ENCODE assay signal across 12 cellular contexts in genomic region chr14:58829594-58829993, GRCh38.
A peak's percentile ranks its signal among the peaks of the same experiment; 100 is the strongest.
DNase-seq lines count a peak whose midpoint lies in the region; ATAC-seq and TF ChIP-seq lines count a peak whose summit lies in the region.
"Had no signal": no experiment of that assay in that cellular context is flagged by ENCODE, and none has a peak within 500 bp of the region (broad histone marks: within the 10 kb centered on the region; RNA-seq: fewer than 3 reads in every experiment).

No MANE protein-coding gene starts in this region.

- no peak for TF ChIP-seq CTCF in RWPE1 (conservative IDR thresholded peaks at IDR 0.05; ENCODE audit: low read depth)

- intact Hi-C loops in head of caudate nucleus (cut with DNase I) = no loop called here

- ATAC-seq in left lobe of liver (peak; percentile 37), GM18868 (IDR thresholded peaks at IDR 0.05; ENCODE audit: unreplicated experiment) (no peak), HG03432 (IDR thresholded peaks at IDR 0.05; ENCODE audit: unreplicated experiment) (no peak)
- ATAC-seq: stimulated activated effector memory CD8-positive, alpha-beta T cell treated with anti-CD3 and anti-CD28 coated beads, Interleukin-12 subunit alpha, Interleukin-12 subunit beta, amount 100 ng/mL, for 72 hours had no signal

- POLR2A ChIA-PET in RWPE1 (lab: Yijun Ruan, JAX; ENCODE audit: low non-redundant PET) = no interaction called here

- DNase-seq in DMS153 treated with DMSO at 0.1 percent for 48 hours (lab: John Stamatoyannopoulos, UW; ENCODE audit: unreplicated experiment) (peak; percentile 88), NCI-H1105 treated with DMSO at 0.1 percent for 48 hours (lab: John Stamatoyannopoulos, UW) (peak; percentile 87), RWPE1 (ENCODE audit: low spot score) (peak; percentile 9), left lobe of liver (ENCODE audit: low spot score) (no peak), globus pallidus (ENCODE audit: low spot score) (no peak), head of caudate nucleus (no peak)
- DNase-seq: midbrain, NCI-H226 had no signal

- H3K27ac ChIP-seq in RWPE1 = no peak overlapping the region
- H3K27ac ChIP-seq: VCaP had no signal

- CTCF ChIA-PET in RWPE1 (lab: Yijun Ruan, JAX) = interaction anchor here (0.6 to 0.7 kb wide), 2 partner anchors 697 to 995 kb away, joined by 3 read pairs; no protein-coding TSS in a partner anchor

Comparison
In these comparisons a context has a peak if more than half of its experiments do, and no peak if none do; other contexts are left out.
1. DNase-seq: peak in DMS153 treated with DMSO at 0.1 percent for 48 hours (single experiment), NCI-H1105 treated with DMSO at 0.1 percent for 48 hours (single experiment) and RWPE1 (single experiment); none in left lobe of liver (single experiment), globus pallidus (single experiment) and head of caudate nucleus (0 of 42).